In genomic region chr21:33324311-33325221, GRCh38 we compare ENCODE assay signal across 8 cellular contexts. TPM values are rescaled to one million over a fixed set of nuclear protein-coding genes. Genes with fewer than 3 reads are reported as not detected.
A peak's percentile ranks its signal among the peaks of the same experiment; 100 is the strongest.
DNase-seq lines count a peak whose midpoint lies in the region; ATAC-seq, FAIRE-seq and TF ChIP-seq lines count a peak whose summit lies in the region.

Gene IFNAR1, plus strand, starts transcription at chr21:33324970. Its CDS starts 86 bp downstream, at chr21:33325056.

- no peak within 1 kb of the TSS for H3K27ac Mint-ChIP-seq in Caco-2 (ENCODE audit: unreplicated experiment)
- no peak within 1 kb of the TSS for H3K27ac Mint-ChIP-seq in endodermal cell

- POLR2A ChIA-PET in Caco-2 (lab: Charles Lee): interaction anchor here (0.5 to 1.3 kb wide), 8 partner anchors 30 to 301 kb away, joined by 3 to 9 read pairs (median 3); partner anchors contain the start of genes IFNAR2 and TMEM50B

- H3K4me3 ChIP-seq in Caco-2 (ENCODE audit: low read depth, low read length) (peak within 1 kb of the TSS; percentile 70), endodermal cell (ENCODE audit: low read length) (peak within 1 kb of the TSS; percentile 92)

- peaks cover 1% of the 10 kb centered on the region; the same call in 1 of the 2 replicates for H3K36me3 ChIP-seq in Caco-2 (ENCODE audit: control insufficient read depth, insufficient read depth, low read length)
- H3K36me3 ChIP-seq in endodermal cell (ENCODE audit: control insufficient read depth, insufficient read depth, low read length): no peaks in the 10 kb centered on the region

- DNase-seq in Caco-2 (peak; percentile 94 to 96), HTR-8/SVneo (ENCODE audit: insufficient read length, low spot score) (peak; percentile 89), NOMO-1 treated with DMSO at 0.1 percent for 48 hours (lab: John Stamatoyannopoulos, UW; ENCODE audit: unreplicated experiment) (peak; percentile 98), endodermal cell (peak; percentile 99), mesenteric fat pad (ENCODE audit: low spot score) (peak; percentile 100)
- DNase-seq in activated CD8-positive, alpha-beta memory T cell treated with anti-CD3 and anti-CD28 coated beads for 48 hours (ENCODE audit: low read depth in 2 of 3, low spot score in 2 of 3): peak; percentile 94 to 97 (median 95)
- DNase-seq in stimulated activated CD8-positive, alpha-beta memory T cell treated with anti-CD3 and anti-CD28 coated beads, Interleukin-15, amount 100 ng/mL, for 24 hours (ENCODE audit: low read depth): peak; percentile 95

- H3K9me3 ChIP-seq in Caco-2: no peaks in the 10 kb centered on the region
- no peaks in the 10 kb centered on the region for H3K9me3 ChIP-seq in endodermal cell (ENCODE audit: control insufficient read depth, low read length)

- peak; percentile 69 for ATAC-seq in GM21381 (IDR thresholded peaks at IDR 0.05; ENCODE audit: unreplicated experiment)

- TF ChIP-seq CTCF in Caco-2 (IDR thresholded peaks at IDR 0.05; ENCODE audit: insufficient read depth in 1 of 2, low read depth in 1 of 2, low read length in 1 of 2, severe bottlenecking in 1 of 2, unreplicated experiment in 1 of 2) (no peak), endodermal cell (conservative IDR thresholded peaks at IDR 0.05) (no peak)

- H3K27me3 ChIP-seq in Caco-2 (replicated peaks; ENCODE audit: control insufficient read depth, insufficient read depth, low read length): no peaks in the 10 kb centered on the region
- H3K27me3 ChIP-seq in endodermal cell (ENCODE audit: control insufficient read depth, insufficient read depth, low read length, poor library complexity, severe bottlenecking): no peaks in the 10 kb centered on the region

- no peak within 1 kb of the TSS for H3K4me3 Mint-ChIP-seq in Caco-2 (ENCODE audit: unreplicated experiment)
- H3K4me3 Mint-ChIP-seq in endodermal cell: no peak within 1 kb of the TSS

- WGBS in endodermal cell (ENCODE audit: insufficient coverage in 1 of 2, insufficient read length in 1 of 2), 2 experiments: 0 to 1% methylated on average over 20 to 85 of the region's 85 CpGs

- BruUV-seq in Caco-2 (replicated peaks; lab: Mats Ljungman, UMichigan): no TSS peak

- peak within 1 kb of the TSS; percentile 81 for H3K27ac ChIP-seq in endodermal cell (ENCODE audit: low read depth, low read length)

- H3K36me3 Mint-ChIP-seq in Caco-2 (ENCODE audit: insufficient read depth, unreplicated experiment) (no peaks in the 10 kb centered on the region), endodermal cell (ENCODE audit: low read depth) (peaks cover 9% of the 10 kb centered on the region)

- peak; percentile 98 for FAIRE-seq in HTR-8/SVneo (lab: Jason Lieb, UNC)

- peak within 1 kb of the TSS; percentile 78 for H3K9ac ChIP-seq in endodermal cell (ENCODE audit: extremely low read depth, low read length, poor library complexity, severe bottlenecking)

- peaks cover 2% of the 10 kb centered on the region for H3K27me3 Mint-ChIP-seq in Caco-2 (ENCODE audit: insufficient read depth, unreplicated experiment)
- H3K27me3 Mint-ChIP-seq in endodermal cell (ENCODE audit: insufficient read depth): no peaks in the 10 kb centered on the region

- no peaks in the 10 kb centered on the region for H3K4me1 Mint-ChIP-seq in Caco-2 (ENCODE audit: low read depth, unreplicated experiment)
- no peaks in the 10 kb centered on the region for H3K4me1 Mint-ChIP-seq in endodermal cell

- H3K4me1 ChIP-seq in Caco-2 (no peaks in the 10 kb centered on the region), endodermal cell (ENCODE audit: control insufficient read depth, insufficient read depth, low read length) (no peaks in the 10 kb centered on the region)

- H3K9me3 Mint-ChIP-seq in Caco-2 (ENCODE audit: unreplicated experiment) (no peaks in the 10 kb centered on the region), endodermal cell (no peaks in the 10 kb centered on the region)

- CTCF ChIA-PET in Caco-2 (lab: Charles Lee): interaction anchor here (0.6 to 2.0 kb wide), 13 partner anchors 36 to 384 kb away, joined by 3 to 16 read pairs (median 4); partner anchors contain the start of genes DNAJC28 and TMEM50B

- intact Hi-C loops in Caco-2 (cut with micrococcal nuclease; ENCODE audit: unreplicated experiment): loop anchor here (1.0 to 10.0 kb wide), 3 partner anchors 37 to 124 kb away; partner anchors contain the start of gene IL10RB

RNA-seq across cellular contexts. Expression of gene IFNAR1, which starts in this region (rescaled TPM):
- total RNA-seq in Caco-2 (2022): 19.7 and 20.4 TPM in 2 replicates
- total RNA-seq in endodermal cell: 10 to 100 TPM; 11.7 to 16.9 TPM
- polyA plus RNA-seq in endodermal cell (2013, experiment 1 of 2): 20.8 TPM
- 18.7 TPM for polyA plus RNA-seq in endodermal cell (2013, experiment 2 of 2)
- 88.8 TPM for total RNA-seq in mesenteric fat pad

Comparison
In these comparisons a context has a peak if more than half of its experiments do, and no peak if none do; other contexts are left out.
1. Peak in every context shown above with its lines: DNase-seq, ATAC-seq, H3K4me3 ChIP-seq and H3K27ac ChIP-seq.